1 cellular context compared by ENCODE assay signal in the genomic region with DNA sequence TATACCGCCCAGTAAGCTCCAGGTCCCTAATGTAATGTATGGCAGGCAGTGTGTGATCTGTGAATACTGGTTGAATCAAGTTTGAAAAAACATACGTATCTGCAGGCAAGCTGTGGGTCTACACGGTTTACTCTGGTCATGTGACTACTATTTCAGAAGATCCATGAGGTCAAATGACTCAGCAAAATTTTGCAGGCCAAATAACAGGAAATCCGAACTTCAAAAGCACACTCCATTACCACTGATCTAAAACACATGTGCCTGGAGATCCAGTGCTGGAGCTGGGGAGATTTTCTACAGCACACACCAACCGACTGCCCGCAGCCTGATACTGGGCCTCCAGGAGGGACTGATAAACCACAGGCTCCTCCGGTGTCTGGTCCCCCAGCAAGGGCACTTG.
TF ChIP-seq lines count a peak whose summit lies in the region.

No MANE protein-coding gene starts in this region.

TF ChIP-seq in HepG2, 621 proteins besides CTCF, POLR2A, EP300 and RAD21 (continued from another document):
- TF ChIP-seq, protein P1, sequence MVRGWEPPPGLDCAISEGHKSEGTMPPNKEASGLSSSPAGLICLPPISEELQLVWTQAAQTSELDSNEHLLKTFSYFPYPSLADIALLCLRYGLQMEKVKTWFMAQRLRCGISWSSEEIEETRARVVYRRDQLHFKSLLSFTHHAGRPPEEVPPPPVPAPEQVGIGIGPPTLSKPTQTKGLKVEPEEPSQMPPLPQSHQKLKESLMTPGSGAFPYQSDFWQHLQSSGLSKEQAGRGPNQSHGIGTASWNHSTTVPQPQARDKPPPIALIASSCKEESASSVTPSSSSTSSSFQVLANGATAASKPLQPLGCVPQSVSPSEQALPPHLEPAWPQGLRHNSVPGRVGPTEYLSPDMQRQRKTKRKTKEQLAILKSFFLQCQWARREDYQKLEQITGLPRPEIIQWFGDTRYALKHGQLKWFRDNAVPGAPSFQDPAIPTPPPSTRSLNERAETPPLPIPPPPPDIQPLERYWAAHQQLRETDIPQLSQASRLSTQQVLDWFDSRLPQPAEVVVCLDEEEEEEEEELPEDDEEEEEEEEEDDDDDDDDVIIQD (CRISPR knock-in tag; IDR thresholded peaks at IDR 0.05; ENCODE audit: low read depth) = peak; percentile 53; the same call in 1 of the 2 replicates
- no peak for TF ChIP-seq MAF1 (CRISPR knock-in tag; IDR thresholded peaks at IDR 0.05; ENCODE audit: borderline replicate concordance)
- TF ChIP-seq SOX6 (IDR thresholded peaks at IDR 0.05) = no peak
- peak; percentile 21; the same call in 1 of the 2 replicates for TF ChIP-seq SOX6 (CRISPR knock-in tag; IDR thresholded peaks at IDR 0.05)
- TF ChIP-seq, protein P2, sequence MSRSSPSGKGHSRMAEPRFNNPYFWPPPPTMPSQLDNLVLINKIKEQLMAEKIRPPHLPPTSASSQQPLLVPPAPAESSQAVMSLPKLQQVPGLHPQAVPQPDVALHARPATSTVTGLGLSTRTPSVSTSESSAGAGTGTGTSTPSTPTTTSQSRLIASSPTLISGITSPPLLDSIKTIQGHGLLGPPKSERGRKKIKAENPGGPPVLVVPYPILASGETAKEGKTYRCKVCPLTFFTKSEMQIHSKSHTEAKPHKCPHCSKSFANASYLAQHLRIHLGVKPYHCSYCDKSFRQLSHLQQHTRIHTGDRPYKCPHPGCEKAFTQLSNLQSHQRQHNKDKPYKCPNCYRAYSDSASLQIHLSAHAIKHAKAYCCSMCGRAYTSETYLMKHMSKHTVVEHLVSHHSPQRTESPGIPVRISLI (CRISPR knock-in tag; IDR thresholded peaks at IDR 0.05; ENCODE audit: borderline replicate concordance) = peak; percentile 56; the same call in 1 of the 2 replicates
- TF ChIP-seq, protein P3, sequence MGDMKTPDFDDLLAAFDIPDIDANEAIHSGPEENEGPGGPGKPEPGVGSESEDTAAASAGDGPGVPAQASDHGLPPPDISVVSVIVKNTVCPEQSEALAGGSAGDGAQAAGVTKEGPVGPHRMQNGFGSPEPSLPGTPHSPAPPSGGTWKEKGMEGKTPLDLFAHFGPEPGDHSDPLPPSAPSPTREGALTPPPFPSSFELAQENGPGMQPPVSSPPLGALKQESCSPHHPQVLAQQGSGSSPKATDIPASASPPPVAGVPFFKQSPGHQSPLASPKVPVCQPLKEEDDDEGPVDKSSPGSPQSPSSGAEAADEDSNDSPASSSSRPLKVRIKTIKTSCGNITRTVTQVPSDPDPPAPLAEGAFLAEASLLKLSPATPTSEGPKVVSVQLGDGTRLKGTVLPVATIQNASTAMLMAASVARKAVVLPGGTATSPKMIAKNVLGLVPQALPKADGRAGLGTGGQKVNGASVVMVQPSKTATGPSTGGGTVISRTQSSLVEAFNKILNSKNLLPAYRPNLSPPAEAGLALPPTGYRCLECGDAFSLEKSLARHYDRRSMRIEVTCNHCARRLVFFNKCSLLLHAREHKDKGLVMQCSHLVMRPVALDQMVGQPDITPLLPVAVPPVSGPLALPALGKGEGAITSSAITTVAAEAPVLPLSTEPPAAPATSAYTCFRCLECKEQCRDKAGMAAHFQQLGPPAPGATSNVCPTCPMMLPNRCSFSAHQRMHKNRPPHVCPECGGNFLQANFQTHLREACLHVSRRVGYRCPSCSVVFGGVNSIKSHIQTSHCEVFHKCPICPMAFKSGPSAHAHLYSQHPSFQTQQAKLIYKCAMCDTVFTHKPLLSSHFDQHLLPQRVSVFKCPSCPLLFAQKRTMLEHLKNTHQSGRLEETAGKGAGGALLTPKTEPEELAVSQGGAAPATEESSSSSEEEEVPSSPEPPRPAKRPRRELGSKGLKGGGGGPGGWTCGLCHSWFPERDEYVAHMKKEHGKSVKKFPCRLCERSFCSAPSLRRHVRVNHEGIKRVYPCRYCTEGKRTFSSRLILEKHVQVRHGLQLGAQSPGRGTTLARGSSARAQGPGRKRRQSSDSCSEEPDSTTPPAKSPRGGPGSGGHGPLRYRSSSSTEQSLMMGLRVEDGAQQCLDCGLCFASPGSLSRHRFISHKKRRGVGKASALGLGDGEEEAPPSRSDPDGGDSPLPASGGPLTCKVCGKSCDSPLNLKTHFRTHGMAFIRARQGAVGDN (CRISPR knock-in tag; IDR thresholded peaks at IDR 0.05) = peak; percentile 59
- TF ChIP-seq, protein P4, sequence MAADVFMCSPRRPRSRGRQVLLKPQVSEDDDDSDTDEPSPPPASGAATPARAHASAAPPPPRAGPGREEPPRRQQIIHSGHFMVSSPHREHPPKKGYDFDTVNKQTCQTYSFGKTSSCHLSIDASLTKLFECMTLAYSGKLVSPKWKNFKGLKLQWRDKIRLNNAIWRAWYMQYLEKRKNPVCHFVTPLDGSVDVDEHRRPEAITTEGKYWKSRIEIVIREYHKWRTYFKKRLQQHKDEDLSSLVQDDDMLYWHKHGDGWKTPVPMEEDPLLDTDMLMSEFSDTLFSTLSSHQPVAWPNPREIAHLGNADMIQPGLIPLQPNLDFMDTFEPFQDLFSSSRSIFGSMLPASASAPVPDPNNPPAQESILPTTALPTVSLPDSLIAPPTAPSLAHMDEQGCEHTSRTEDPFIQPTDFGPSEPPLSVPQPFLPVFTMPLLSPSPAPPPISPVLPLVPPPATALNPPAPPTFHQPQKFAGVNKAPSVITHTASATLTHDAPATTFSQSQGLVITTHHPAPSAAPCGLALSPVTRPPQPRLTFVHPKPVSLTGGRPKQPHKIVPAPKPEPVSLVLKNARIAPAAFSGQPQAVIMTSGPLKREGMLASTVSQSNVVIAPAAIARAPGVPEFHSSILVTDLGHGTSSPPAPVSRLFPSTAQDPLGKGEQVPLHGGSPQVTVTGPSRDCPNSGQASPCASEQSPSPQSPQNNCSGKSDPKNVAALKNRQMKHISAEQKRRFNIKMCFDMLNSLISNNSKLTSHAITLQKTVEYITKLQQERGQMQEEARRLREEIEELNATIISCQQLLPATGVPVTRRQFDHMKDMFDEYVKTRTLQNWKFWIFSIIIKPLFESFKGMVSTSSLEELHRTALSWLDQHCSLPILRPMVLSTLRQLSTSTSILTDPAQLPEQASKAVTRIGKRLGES (CRISPR knock-in tag; IDR thresholded peaks at IDR 0.05; ENCODE audit: borderline replicate concordance) = no peak
- TF ChIP-seq ZNF292 (CRISPR knock-in tag; IDR thresholded peaks at IDR 0.05; ENCODE audit: borderline replicate concordance, low read depth) = 0 out of 2 replicates have a peak, but pooled peaks have one; percentile 46
- TF ChIP-seq MAFF (IDR thresholded peaks at IDR 0.05; ENCODE audit: low read depth, low read length) = peak; percentile 93
TF ChIP-seq in HepG2: peak in this region for 62.
